1 cellular context compared by ENCODE assay signal in genomic region chr22:36465232-36466021, GRCh38.
A peak's percentile ranks its signal among the peaks of the same experiment; 100 is the strongest.
TF ChIP-seq lines count a peak whose summit lies in the region.

No MANE protein-coding gene starts in this region.

TF ChIP-seq in HepG2, 621 proteins besides CTCF, POLR2A, EP300 and RAD21 (continued from another document):
- no peak for TF ChIP-seq AFF4 (CRISPR knock-in tag; IDR thresholded peaks at IDR 0.05)
- no peak for TF ChIP-seq ZNF33B (CRISPR knock-in tag; IDR thresholded peaks at IDR 0.05)
- TF ChIP-seq ZFP91 (CRISPR knock-in tag; IDR thresholded peaks at IDR 0.05; ENCODE audit: borderline replicate concordance): 0 out of 2 replicates have a peak, but pooled peaks have one; percentile 7
- TF ChIP-seq ZNF296 (CRISPR knock-in tag; conservative IDR thresholded peaks at IDR 0.05): no peak
- peak; percentile 38 for TF ChIP-seq ZNF687 (CRISPR knock-in tag; IDR thresholded peaks at IDR 0.05)
- no peak for TF ChIP-seq ZNF841 (CRISPR knock-in tag; IDR thresholded peaks at IDR 0.05; ENCODE audit: borderline replicate concordance)
- 0 out of 2 replicates have a peak, but pooled peaks have one; percentile 31 for TF ChIP-seq ATF3 (CRISPR knock-in tag; IDR thresholded peaks at IDR 0.05)
- TF ChIP-seq FLYWCH1 (CRISPR knock-in tag; IDR thresholded peaks at IDR 0.05): no peak
- no peak for TF ChIP-seq IRF1 (CRISPR knock-in tag; IDR thresholded peaks at IDR 0.05; ENCODE audit: low read depth)
- peak; percentile 21; the same call in 1 of the 2 replicates for TF ChIP-seq ATF7 (IDR thresholded peaks at IDR 0.05)
- TF ChIP-seq ATF7 (CRISPR knock-in tag; IDR thresholded peaks at IDR 0.05): no peak
- TF ChIP-seq AGO2 (optimal IDR thresholded peaks at IDR 0.05; ENCODE audit: low read depth, low read length): peak; percentile 77
- TF ChIP-seq RBFOX2 (IDR thresholded peaks at IDR 0.05; ENCODE audit: low read depth, low read length): peak; percentile 24; the same call in 1 of the 2 replicates
- TF ChIP-seq AGO1 (IDR thresholded peaks at IDR 0.05; ENCODE audit: low read depth, low read length, poor library complexity, severe bottlenecking): no peak
- TF ChIP-seq ZNF225 (CRISPR knock-in tag; IDR thresholded peaks at IDR 0.05): no peak
- no peak for TF ChIP-seq HCFC1 (IDR thresholded peaks at IDR 0.05; ENCODE audit: low read depth, low read length)
- no peak for TF ChIP-seq TRAFD1 (CRISPR knock-in tag; IDR thresholded peaks at IDR 0.05; ENCODE audit: borderline replicate concordance)
- TF ChIP-seq ZNF503 (CRISPR knock-in tag; IDR thresholded peaks at IDR 0.05): no peak
- no peak for TF ChIP-seq SATB2 (CRISPR knock-in tag; IDR thresholded peaks at IDR 0.05)
- TF ChIP-seq MED1 (CRISPR knock-in tag; IDR thresholded peaks at IDR 0.05): no peak
- 0 out of 2 replicates have a peak, but pooled peaks have one; percentile 12 for TF ChIP-seq BHLHE40 (IDR thresholded peaks at IDR 0.05; ENCODE audit: low read length)
- TF ChIP-seq MBD4 (IDR thresholded peaks at IDR 0.05; ENCODE audit: borderline replicate concordance, low read length): no peak
- TF ChIP-seq ARHGAP35 (CRISPR knock-in tag; IDR thresholded peaks at IDR 0.05; ENCODE audit: borderline replicate concordance): no peak
